Comparison of ENCODE assay signal across 9 cellular contexts in genomic region chr12:108630481-108631207, GRCh38. TPM values are rescaled to one million over a fixed set of nuclear protein-coding genes. Genes with fewer than 3 reads are reported as not detected.
DNase-seq lines count a peak whose midpoint lies in the region; ATAC-seq and TF ChIP-seq lines count a peak whose summit lies in the region.
"Had no signal": no experiment of that assay in that cellular context is flagged by ENCODE, and none has a peak within 500 bp of the region (broad histone marks: within the 10 kb centered on the region; RNA-seq: fewer than 3 reads in every experiment).

No MANE protein-coding gene starts in this region.

- peak overlapping the region; percentile 92 to 100 for H3K27ac Mint-ChIP-seq in natural killer cell

- peaks cover 10% of the 10 kb centered on the region for H3K36me3 Mint-ChIP-seq in natural killer cell

- in situ Hi-C loops in brain microvascular endothelial cell (cut with HindIII; ENCODE audit: low pct_ligation_motif_present, low sequenced_read_pairs): no loop called here

- peak overlapping the region; percentile 100 for H3K4me3 Mint-ChIP-seq in natural killer cell

- H3K4me3 ChIP-seq in brain microvascular endothelial cell (ENCODE audit: low read depth, low read length): no peak overlapping the region

- H3K27me3 ChIP-seq in brain microvascular endothelial cell (replicated peaks): no peaks in the 10 kb centered on the region

- intact Hi-C loops in natural killer cell (cut with micrococcal nuclease): loop anchor here (5.0 to 10.0 kb wide), 3 partner anchors 68 to 422 kb away; partner anchors contain the start of genes CMKLR1, ISCU, SART3 and USP30

- peak; percentile 46 for DNase-seq in CD1c-positive myeloid dendritic cell (ENCODE audit: extremely low spot score)
- peak; percentile 97 for DNase-seq in M059J (ENCODE audit: low read depth)
- no peak for DNase-seq in brain microvascular endothelial cell
- peak; percentile 51 for DNase-seq in natural killer cell
- DNase-seq in NCI-H2171 treated with DMSO at 0.1 percent for 48 hours (lab: John Stamatoyannopoulos, UW): no peak
- no peak for DNase-seq in DMS53 treated with DMSO at 0.1 percent for 48 hours (lab: John Stamatoyannopoulos, UW; ENCODE audit: unreplicated experiment)
- no peak for DNase-seq in NCI-H1092 treated with DMSO at 0.1 percent for 48 hours (lab: John Stamatoyannopoulos, UW)

- no peaks in the 10 kb centered on the region for H3K36me3 ChIP-seq in brain microvascular endothelial cell (replicated peaks)

- ATAC-seq in natural killer cell: peak in 2 of 3 donors; percentile 3 to 15
- no peak for ATAC-seq in GM18517 (IDR thresholded peaks at IDR 0.05; ENCODE audit: unreplicated experiment)

- no peaks in the 10 kb centered on the region for H3K27me3 Mint-ChIP-seq in natural killer cell (ENCODE audit: low read depth in 2 of 2)

- no peaks in the 10 kb centered on the region for H3K9me3 Mint-ChIP-seq in natural killer cell

- peak overlapping the region; percentile 65 for H3K27ac ChIP-seq in brain microvascular endothelial cell

- no peak for TF ChIP-seq CTCF in brain microvascular endothelial cell (IDR thresholded peaks at IDR 0.05; ENCODE audit: low read depth, low read length, missing control alignments)
- TF ChIP-seq CTCF in natural killer cell (IDR thresholded peaks at IDR 0.05): no peak

- peaks cover 74% of the 10 kb centered on the region in 2 donors for H3K4me1 Mint-ChIP-seq in natural killer cell

RNA-seq across cellular contexts. Expression of gene SELPLG, which starts 3.0 kb away (rescaled TPM):
- 0.42 and 0.79 TPM in 2 replicates for total RNA-seq in M059J (2014; rRNA removed; shearing (Covaris generic))
- 100 to 1,000 TPM; 179 to 201 (median 201) TPM for total RNA-seq in natural killer cell

RNA-seq across cellular contexts. Expression of gene TMEM119, which starts 32.8 kb away (rescaled TPM):
- total RNA-seq in M059J (2014; rRNA removed; shearing (Covaris generic)): 0.05 TPM in 1 of 2 replicates, not detected in the other
- 1 to 10 TPM in 1 of 3 donors, under 1 TPM in 2; 0.70 to 3.4 (median 0.71) TPM for total RNA-seq in natural killer cell
- total RNA-seq: glomerular endothelial cell had no signal

Comparison
In these comparisons a context has a peak if more than half of its experiments do, and no peak if none do; other contexts are left out.
1. DNase-seq: peak in CD1c-positive myeloid dendritic cell (single experiment), M059J (single experiment) and natural killer cell (single experiment); none in brain microvascular endothelial cell (single experiment), NCI-H2171 treated with DMSO at 0.1 percent for 48 hours (single experiment), DMS53 treated with DMSO at 0.1 percent for 48 hours (single experiment) and NCI-H1092 treated with DMSO at 0.1 percent for 48 hours (single experiment).
2. RNA of gene SELPLG, which starts 3.0 kb away (total RNA-seq): 179 to 201 TPM in natural killer cell; 0.42 to 0.79 TPM in M059J; every median in the first group is over 100 times any median in the second.